5 cellular contexts compared by ENCODE assay signal in genomic region chr15:23434699-23435098, GRCh38. TPM values are rescaled to one million over a fixed set of nuclear protein-coding genes. Genes with fewer than 3 reads are reported as not detected.
"Had no signal": no experiment of that assay in that cellular context is flagged by ENCODE, and none has a peak within 500 bp of the region (broad histone marks: within the 10 kb centered on the region; RNA-seq: fewer than 3 reads in every experiment).

No MANE protein-coding gene starts in this region.

RNA-seq across cellular contexts. Expression of gene GOLGA6L2, which starts 12.3 kb away (rescaled TPM):
- total RNA-seq: HT-29, HT1080, IMR-90, K562 had no signal
- polyA plus RNA-seq: IgD-negative memory B cell, IMR-90, K562 had no signal
